Comparison of ENCODE assay signal across 1 cellular context in genomic region chr2:10267551-10268465, GRCh38.
TF ChIP-seq lines count a peak whose summit lies in the region.

No MANE protein-coding gene starts in this region.

TF ChIP-seq in H1, 55 proteins besides CTCF, POLR2A, EP300 and RAD21 (continued from another document):
- no peak for TF ChIP-seq GTF2F1 (IDR thresholded peaks at IDR 0.05; ENCODE audit: borderline replicate concordance, low read depth, low read length)
- TF ChIP-seq CHD7 (IDR thresholded peaks at IDR 0.05; ENCODE audit: insufficient replicate concordance, low read length) = no peak
- TF ChIP-seq CBX5 (IDR thresholded peaks at IDR 0.05; ENCODE audit: low read depth, low read length) = no peak
